In the genomic region with DNA sequence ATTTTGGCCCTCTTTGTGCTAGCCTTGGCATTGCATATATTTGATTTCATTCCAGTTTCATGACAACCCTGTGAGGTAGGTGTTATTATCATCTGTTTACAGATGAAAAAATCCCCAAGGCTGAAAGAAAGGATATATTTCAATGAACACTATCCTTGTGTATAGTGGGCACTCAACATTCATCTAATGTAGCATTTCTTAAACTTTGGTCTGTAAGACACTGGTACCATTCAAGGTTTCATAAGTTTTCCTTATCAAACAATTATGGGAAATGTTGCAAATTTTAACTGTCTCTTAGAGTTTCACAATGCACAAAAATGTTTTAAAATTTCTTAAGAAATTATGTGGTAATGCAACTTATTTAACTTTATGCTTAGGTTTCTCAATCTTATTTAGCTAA, we compare ENCODE assay signal across 20 cellular contexts. TPM values are rescaled to one million over a fixed set of nuclear protein-coding genes. Genes with fewer than 3 reads are reported as not detected.
DNase-seq lines count a peak whose midpoint lies in the region; ATAC-seq and TF ChIP-seq lines count a peak whose summit lies in the region.
"Had no signal": no experiment of that assay in that cellular context is flagged by ENCODE, and none has a peak within 500 bp of the region (broad histone marks: within the 10 kb centered on the region; RNA-seq: fewer than 3 reads in every experiment).

No MANE protein-coding gene starts in this region.

- no peak overlapping the region for H3K27ac Mint-ChIP-seq in activated CD4-positive, alpha-beta T cell treated with anti-CD3 and anti-CD28 coated beads, Interleukin-2, amount 10 ng/mL, durations not matched to agents 7 days and 5 days
- H3K27ac Mint-ChIP-seq: CD4-positive, CD25-positive, alpha-beta regulatory T cell; CD8-positive, alpha-beta T cell had no signal

- POLR2A ChIA-PET in activated CD4-positive, alpha-beta T cell treated with anti-CD3 and anti-CD28 coated beads, Interleukin-2, amount 10 ng/mL, durations not matched to agents 7 days and 5 days (lab: Charles Lee): no interaction called here

- no peaks in the 10 kb centered on the region for H3K36me3 Mint-ChIP-seq in activated CD4-positive, alpha-beta T cell treated with anti-CD3 and anti-CD28 coated beads, Interleukin-2, amount 10 ng/mL, durations not matched to agents 7 days and 5 days (ENCODE audit: low read depth)
- H3K36me3 Mint-ChIP-seq: CD4-positive, CD25-positive, alpha-beta regulatory T cell; CD8-positive, alpha-beta T cell had no signal

- H3K27me3 ChIP-seq in HL-60 (ENCODE audit: insufficient read depth, poor library complexity, severe bottlenecking): no peaks in the 10 kb centered on the region

- no peak for ATAC-seq in HG03175 (IDR thresholded peaks at IDR 0.05; ENCODE audit: unreplicated experiment)
- ATAC-seq: A549; CD8-positive, alpha-beta T cell had no signal

- peaks cover 4% of the 10 kb centered on the region for H3K27me3 Mint-ChIP-seq in activated CD4-positive, alpha-beta T cell treated with anti-CD3 and anti-CD28 coated beads, Interleukin-2, amount 10 ng/mL, durations not matched to agents 7 days and 5 days

- CTCF ChIA-PET in activated CD4-positive, alpha-beta T cell treated with anti-CD3 and anti-CD28 coated beads, Interleukin-2, amount 10 ng/mL, durations not matched to agents 7 days and 5 days (lab: Charles Lee): no interaction called here

- peak overlapping the region; percentile 42 for H3K27ac ChIP-seq in HL-60 (replicated peaks)
- H3K27ac ChIP-seq: A549, C4-2B, GM23248 had no signal

- TF ChIP-seq CTCF in HL-60 (IDR thresholded peaks at IDR 0.05; ENCODE audit: insufficient read depth, low read length): no peak

- no peak overlapping the region for H3K4me3 ChIP-seq in HL-60 (replicated peaks; ENCODE audit: insufficient read depth, low read length)
- H3K4me3 ChIP-seq: A549, GM23248 had no signal

- H3K4me3 Mint-ChIP-seq in activated CD4-positive, alpha-beta T cell treated with anti-CD3 and anti-CD28 coated beads, Interleukin-2, amount 10 ng/mL, durations not matched to agents 7 days and 5 days: no peak overlapping the region
- H3K4me3 Mint-ChIP-seq: CD4-positive, CD25-positive, alpha-beta regulatory T cell; CD8-positive, alpha-beta T cell had no signal

- H3K9me3 Mint-ChIP-seq in activated CD4-positive, alpha-beta T cell treated with anti-CD3 and anti-CD28 coated beads, Interleukin-2, amount 10 ng/mL, durations not matched to agents 7 days and 5 days: no peaks in the 10 kb centered on the region
- H3K9me3 Mint-ChIP-seq: CD8-positive, alpha-beta T cell had no signal

- H3K4me1 Mint-ChIP-seq in activated CD4-positive, alpha-beta T cell treated with anti-CD3 and anti-CD28 coated beads, Interleukin-2, amount 10 ng/mL, durations not matched to agents 7 days and 5 days: no peaks in the 10 kb centered on the region
- H3K4me1 Mint-ChIP-seq: CD4-positive, CD25-positive, alpha-beta regulatory T cell had no signal

- DNase-seq in HL-60 (ENCODE audit: low read depth in 1 of 2, low spot score in 1 of 2) (peak in 1 of 2 experiments; percentile 15), NCI-H226 (peak; percentile 22), fibroblast of gingiva (ENCODE audit: low read depth) (peak; percentile 43), iris pigment epithelial cell (ENCODE audit: low read depth) (peak; percentile 2), NCI-H146 treated with DMSO at 0.1 percent for 48 hours (lab: John Stamatoyannopoulos, UW; ENCODE audit: unreplicated experiment) (no peak), NCI-H748 treated with DMSO at 0.1 percent for 48 hours (lab: John Stamatoyannopoulos, UW) (no peak)
- DNase-seq in activated CD4-positive, alpha-beta T cell treated with anti-CD3 and anti-CD28 coated beads, Interleukin-2, amount 10 ng/mL, durations not matched to agents 7 days and 5 days: no peak
- DNase-seq: 8988T; ACHN; Caco-2; CD4-positive, CD25-positive, alpha-beta regulatory T cell; CD8-positive, alpha-beta T cell; DMS79 treated with DMSO at 0.1 percent for 48 hours; GF-D8; GM23248; H7; HCEC 1CT had no signal

RNA-seq across cellular contexts. Expression of gene ATP23, which starts 44.3 kb away (rescaled TPM):
- 10 to 100 TPM; 15.9 to 19.1 TPM for total RNA-seq in activated CD4-positive, alpha-beta T cell treated with anti-CD3 and anti-CD28 coated beads, Interleukin-2, amount 10 ng/mL, durations not matched to agents 7 days and 5 days

Comparison
In these comparisons a context has a peak if more than half of its experiments do, and no peak if none do; other contexts are left out.
1. DNase-seq: peak in NCI-H226 (single experiment), fibroblast of gingiva (single experiment) and iris pigment epithelial cell (single experiment); none in NCI-H146 treated with DMSO at 0.1 percent for 48 hours (single experiment), NCI-H748 treated with DMSO at 0.1 percent for 48 hours (single experiment) and activated CD4-positive, alpha-beta T cell treated with anti-CD3 and anti-CD28 coated beads, Interleukin-2, amount 10 ng/mL, durations not matched to agents 7 days and 5 days (single experiment).